Comparison of ENCODE assay signal across 1 cellular context in the genomic region with DNA sequence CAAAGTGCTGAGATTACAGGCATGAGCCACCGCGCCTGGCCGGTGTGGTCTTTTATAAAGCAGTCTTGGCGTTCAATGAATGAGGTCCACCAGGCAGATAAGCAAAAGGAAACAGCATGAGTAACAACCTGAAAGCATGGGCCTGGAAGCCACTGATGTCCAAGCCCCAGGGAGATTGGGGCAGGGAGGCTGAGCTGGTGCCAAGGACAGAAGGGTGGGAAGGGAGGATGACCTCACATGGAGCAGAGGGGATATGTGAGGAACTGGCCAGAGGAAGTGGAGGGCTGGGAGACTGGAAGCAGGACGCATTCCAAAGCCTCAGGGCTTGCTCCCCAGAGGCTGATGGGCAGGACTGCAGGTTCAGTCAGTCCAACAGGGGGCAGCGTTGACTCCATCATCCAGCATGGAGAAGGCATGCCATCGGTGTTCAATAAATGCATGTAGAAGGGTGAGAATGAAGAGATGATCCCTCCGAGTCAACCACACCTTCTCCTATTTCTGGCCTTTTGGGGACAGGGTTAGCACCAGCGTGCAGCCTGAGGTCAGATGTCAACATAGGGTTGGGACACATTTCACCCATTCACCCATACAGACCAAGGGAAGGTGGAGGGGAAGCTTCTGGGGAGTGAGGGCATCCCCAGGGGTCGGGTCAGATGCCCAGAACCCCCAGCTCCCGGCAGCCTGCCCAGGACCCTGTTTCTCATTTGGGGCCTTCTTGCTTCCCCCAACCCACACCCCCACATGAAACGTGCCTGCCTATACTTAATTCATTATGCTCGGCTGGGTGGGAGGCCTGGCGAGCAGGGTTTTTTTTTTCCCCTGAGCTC.
TF ChIP-seq lines count a peak whose summit lies in the region.

No MANE protein-coding gene starts in this region.

TF ChIP-seq in Ishikawa, 13 proteins besides CTCF, POLR2A, EP300 and RAD21 (continued from another document):
- TF ChIP-seq, protein P1, sequence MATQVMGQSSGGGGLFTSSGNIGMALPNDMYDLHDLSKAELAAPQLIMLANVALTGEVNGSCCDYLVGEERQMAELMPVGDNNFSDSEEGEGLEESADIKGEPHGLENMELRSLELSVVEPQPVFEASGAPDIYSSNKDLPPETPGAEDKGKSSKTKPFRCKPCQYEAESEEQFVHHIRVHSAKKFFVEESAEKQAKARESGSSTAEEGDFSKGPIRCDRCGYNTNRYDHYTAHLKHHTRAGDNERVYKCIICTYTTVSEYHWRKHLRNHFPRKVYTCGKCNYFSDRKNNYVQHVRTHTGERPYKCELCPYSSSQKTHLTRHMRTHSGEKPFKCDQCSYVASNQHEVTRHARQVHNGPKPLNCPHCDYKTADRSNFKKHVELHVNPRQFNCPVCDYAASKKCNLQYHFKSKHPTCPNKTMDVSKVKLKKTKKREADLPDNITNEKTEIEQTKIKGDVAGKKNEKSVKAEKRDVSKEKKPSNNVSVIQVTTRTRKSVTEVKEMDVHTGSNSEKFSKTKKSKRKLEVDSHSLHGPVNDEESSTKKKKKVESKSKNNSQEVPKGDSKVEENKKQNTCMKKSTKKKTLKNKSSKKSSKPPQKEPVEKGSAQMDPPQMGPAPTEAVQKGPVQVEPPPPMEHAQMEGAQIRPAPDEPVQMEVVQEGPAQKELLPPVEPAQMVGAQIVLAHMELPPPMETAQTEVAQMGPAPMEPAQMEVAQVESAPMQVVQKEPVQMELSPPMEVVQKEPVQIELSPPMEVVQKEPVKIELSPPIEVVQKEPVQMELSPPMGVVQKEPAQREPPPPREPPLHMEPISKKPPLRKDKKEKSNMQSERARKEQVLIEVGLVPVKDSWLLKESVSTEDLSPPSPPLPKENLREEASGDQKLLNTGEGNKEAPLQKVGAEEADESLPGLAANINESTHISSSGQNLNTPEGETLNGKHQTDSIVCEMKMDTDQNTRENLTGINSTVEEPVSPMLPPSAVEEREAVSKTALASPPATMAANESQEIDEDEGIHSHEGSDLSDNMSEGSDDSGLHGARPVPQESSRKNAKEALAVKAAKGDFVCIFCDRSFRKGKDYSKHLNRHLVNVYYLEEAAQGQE (IDR thresholded peaks at IDR 0.05; ENCODE audit: low read depth): no peak
- TF ChIP-seq ZBTB7A (IDR thresholded peaks at IDR 0.05; ENCODE audit: low read depth) (no peak), TCF12 (IDR thresholded peaks at IDR 0.05; ENCODE audit: low read depth) (no peak), TAF1 (IDR thresholded peaks at IDR 0.05; ENCODE audit: low read depth) (no peak), CREB1 (IDR thresholded peaks at IDR 0.05; ENCODE audit: low read depth) (no peak), NFIC (IDR thresholded peaks at IDR 0.05) (no peak)
